In the genomic region with DNA sequence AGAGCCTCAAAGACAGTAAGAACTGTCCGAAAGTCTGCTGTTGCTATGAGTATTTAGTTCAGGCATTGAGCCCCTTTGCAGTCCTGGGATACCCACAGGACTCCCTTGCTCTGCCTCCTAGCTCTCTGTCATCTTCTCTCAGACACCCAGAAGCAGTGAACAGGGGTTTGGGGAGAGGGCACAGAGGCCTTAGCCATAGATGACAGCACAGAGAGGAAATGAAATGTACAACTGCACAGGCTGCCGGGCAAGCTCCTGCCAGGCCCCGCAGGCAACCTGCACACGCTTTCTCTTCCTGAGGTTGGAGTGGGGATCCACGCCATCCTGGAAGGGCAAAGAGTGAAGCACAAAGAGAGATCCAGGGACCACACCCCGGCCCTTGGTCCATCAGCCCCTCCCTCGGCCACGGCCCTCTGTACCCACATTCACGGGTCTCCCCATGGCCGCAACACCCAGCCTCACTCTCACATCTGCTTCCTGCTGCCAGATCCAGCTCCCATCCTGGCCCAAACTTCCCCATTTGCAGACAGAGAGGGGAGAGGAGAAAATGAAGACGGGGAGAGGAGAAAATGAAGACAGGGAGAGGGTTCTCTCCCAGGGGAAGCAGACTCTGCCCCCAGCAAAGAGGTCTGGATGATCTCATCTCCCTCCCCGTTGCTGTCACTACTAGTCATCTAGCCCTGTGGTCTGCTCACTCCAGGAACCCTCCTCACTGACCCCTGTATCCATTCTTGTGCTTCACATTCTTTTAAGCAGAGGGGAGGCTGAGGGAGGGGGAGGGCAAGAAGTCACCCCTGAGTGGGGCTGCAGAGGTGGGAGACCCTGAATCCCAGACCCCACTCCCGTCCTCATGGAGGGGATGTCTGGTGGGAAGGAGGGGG, we compare ENCODE assay signal across 1 cellular context.
TF ChIP-seq lines count a peak whose summit lies in the region.

No MANE protein-coding gene starts in this region.

TF ChIP-seq in GM12878, 131 proteins besides CTCF, POLR2A, EP300 and RAD21 (continued from another document):
- TF ChIP-seq, protein P1, sequence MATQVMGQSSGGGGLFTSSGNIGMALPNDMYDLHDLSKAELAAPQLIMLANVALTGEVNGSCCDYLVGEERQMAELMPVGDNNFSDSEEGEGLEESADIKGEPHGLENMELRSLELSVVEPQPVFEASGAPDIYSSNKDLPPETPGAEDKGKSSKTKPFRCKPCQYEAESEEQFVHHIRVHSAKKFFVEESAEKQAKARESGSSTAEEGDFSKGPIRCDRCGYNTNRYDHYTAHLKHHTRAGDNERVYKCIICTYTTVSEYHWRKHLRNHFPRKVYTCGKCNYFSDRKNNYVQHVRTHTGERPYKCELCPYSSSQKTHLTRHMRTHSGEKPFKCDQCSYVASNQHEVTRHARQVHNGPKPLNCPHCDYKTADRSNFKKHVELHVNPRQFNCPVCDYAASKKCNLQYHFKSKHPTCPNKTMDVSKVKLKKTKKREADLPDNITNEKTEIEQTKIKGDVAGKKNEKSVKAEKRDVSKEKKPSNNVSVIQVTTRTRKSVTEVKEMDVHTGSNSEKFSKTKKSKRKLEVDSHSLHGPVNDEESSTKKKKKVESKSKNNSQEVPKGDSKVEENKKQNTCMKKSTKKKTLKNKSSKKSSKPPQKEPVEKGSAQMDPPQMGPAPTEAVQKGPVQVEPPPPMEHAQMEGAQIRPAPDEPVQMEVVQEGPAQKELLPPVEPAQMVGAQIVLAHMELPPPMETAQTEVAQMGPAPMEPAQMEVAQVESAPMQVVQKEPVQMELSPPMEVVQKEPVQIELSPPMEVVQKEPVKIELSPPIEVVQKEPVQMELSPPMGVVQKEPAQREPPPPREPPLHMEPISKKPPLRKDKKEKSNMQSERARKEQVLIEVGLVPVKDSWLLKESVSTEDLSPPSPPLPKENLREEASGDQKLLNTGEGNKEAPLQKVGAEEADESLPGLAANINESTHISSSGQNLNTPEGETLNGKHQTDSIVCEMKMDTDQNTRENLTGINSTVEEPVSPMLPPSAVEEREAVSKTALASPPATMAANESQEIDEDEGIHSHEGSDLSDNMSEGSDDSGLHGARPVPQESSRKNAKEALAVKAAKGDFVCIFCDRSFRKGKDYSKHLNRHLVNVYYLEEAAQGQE (IDR thresholded peaks at IDR 0.05; ENCODE audit: low read depth, low read length) = no peak
- no peak for TF ChIP-seq HDAC6 (IDR thresholded peaks at IDR 0.05; ENCODE audit: unreplicated experiment)
- TF ChIP-seq, protein P2, sequence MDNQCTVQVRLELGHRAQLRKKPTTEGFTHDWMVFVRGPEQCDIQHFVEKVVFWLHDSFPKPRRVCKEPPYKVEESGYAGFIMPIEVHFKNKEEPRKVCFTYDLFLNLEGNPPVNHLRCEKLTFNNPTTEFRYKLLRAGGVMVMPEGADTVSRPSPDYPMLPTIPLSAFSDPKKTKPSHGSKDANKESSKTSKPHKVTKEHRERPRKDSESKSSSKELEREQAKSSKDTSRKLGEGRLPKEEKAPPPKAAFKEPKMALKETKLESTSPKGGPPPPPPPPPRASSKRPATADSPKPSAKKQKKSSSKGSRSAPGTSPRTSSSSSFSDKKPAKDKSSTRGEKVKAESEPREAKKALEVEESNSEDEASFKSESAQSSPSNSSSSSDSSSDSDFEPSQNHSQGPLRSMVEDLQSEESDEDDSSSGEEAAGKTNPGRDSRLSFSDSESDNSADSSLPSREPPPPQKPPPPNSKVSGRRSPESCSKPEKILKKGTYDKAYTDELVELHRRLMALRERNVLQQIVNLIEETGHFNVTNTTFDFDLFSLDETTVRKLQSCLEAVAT (IDR thresholded peaks at IDR 0.05) = no peak
- TF ChIP-seq STAT1 (conservative IDR thresholded peaks at IDR 0.05) = no peak
- no peak for TF ChIP-seq SMARCA5 (IDR thresholded peaks at IDR 0.05)
- TF ChIP-seq POLR2AphosphoS2 (IDR thresholded peaks at IDR 0.05; ENCODE audit: low read depth, low read length) = no peak
- no peak for TF ChIP-seq SREBF1 (IDR thresholded peaks at IDR 0.05; ENCODE audit: low read length)
- TF ChIP-seq, protein P3, sequence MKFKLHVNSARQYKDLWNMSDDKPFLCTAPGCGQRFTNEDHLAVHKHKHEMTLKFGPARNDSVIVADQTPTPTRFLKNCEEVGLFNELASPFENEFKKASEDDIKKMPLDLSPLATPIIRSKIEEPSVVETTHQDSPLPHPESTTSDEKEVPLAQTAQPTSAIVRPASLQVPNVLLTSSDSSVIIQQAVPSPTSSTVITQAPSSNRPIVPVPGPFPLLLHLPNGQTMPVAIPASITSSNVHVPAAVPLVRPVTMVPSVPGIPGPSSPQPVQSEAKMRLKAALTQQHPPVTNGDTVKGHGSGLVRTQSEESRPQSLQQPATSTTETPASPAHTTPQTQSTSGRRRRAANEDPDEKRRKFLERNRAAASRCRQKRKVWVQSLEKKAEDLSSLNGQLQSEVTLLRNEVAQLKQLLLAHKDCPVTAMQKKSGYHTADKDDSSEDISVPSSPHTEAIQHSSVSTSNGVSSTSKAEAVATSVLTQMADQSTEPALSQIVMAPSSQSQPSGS (IDR thresholded peaks at IDR 0.05; ENCODE audit: low read length) = no peak
- no peak for TF ChIP-seq EZH2 (IDR thresholded peaks at IDR 0.05; ENCODE audit: borderline replicate concordance, control insufficient read depth, low read depth, low read length)
- no peak for TF ChIP-seq JUND (IDR thresholded peaks at IDR 0.05; ENCODE audit: low read depth, low read length)
- TF ChIP-seq SRF (IDR thresholded peaks at IDR 0.05; ENCODE audit: low read depth in 2 of 2, low read length in 2 of 2) = no peak
- no peak for TF ChIP-seq SPI1 (IDR thresholded peaks at IDR 0.05; ENCODE audit: borderline replicate concordance, insufficient read depth, low read depth, low read length)
- TF ChIP-seq EGR1 (IDR thresholded peaks at IDR 0.05; ENCODE audit: borderline replicate concordance in 1 of 2, low read depth in 2 of 2, low read length in 2 of 2) = no peak
- no peak for TF ChIP-seq ETV6 (conservative IDR thresholded peaks at IDR 0.05 in 1 of 2, IDR thresholded peaks at IDR 0.05 in 1 of 2; ENCODE audit: borderline replicate concordance in 1 of 2, low read depth in 1 of 2)
- TF ChIP-seq ZNF622 (IDR thresholded peaks at IDR 0.05) = no peak
- no peak for TF ChIP-seq BCL11A (IDR thresholded peaks at IDR 0.05; ENCODE audit: low read depth, low read length)
- TF ChIP-seq FOS (IDR thresholded peaks at IDR 0.05; ENCODE audit: borderline replicate concordance, extremely low read depth, insufficient read length) = no peak
- no peak for TF ChIP-seq BRCA1 (IDR thresholded peaks at IDR 0.05; ENCODE audit: low read depth, low read length)
